Comparison of ENCODE assay signal across 10 cellular contexts in the genomic region with DNA sequence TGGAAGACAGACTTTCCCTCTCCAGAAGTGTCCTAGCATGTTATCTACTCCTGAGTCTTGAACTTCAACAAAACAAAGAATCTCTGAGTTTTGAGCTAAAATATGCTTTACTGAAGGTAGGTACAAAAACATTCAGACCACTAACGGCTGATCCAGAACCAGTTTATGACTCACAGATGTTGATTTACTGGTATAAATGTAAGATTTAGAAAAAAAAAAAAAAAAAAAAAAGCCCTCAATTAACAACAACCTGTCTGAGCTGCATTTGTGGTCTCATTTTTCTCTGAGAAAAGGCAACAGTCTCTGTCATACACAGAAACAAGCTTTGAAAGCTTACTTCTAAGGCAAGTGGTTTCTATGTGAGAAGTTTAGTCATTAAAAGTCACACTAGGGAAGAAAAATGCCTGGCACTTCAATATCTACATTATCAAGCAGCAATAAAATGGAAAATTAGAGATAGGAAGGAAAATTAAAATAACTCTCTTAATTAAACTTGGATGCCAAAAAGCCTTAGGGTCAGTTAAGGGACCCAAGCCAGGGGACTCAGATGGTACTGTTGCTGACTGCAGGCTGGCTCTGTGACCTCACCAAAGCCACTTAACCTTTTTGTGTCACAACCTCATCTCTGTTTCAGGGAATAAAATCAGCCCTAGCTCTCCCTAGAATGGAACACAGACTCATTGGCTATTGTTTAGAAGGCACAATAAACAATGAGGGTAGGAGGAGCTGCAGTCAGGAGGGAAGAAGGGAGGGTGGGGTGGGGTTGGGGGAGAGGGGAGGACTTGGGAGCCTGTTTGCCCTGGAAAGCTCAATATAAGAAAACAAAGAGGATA.
DNase-seq lines count a peak whose midpoint lies in the region; ATAC-seq, FAIRE-seq and TF ChIP-seq lines count a peak whose summit lies in the region.
"Had no signal": no experiment of that assay in that cellular context is flagged by ENCODE, and none has a peak within 500 bp of the region (broad histone marks: within the 10 kb centered on the region; RNA-seq: fewer than 3 reads in every experiment).

No MANE protein-coding gene starts in this region.

- H3K36me3 ChIP-seq in breast epithelium, result no peaks in the 10 kb centered on the region
- H3K36me3 ChIP-seq in keratinocyte (ENCODE audit: control insufficient read depth in 2 of 2, extremely low read depth in 1 of 2, insufficient read depth in 2 of 2, low read length in 2 of 2), result no peaks in the 10 kb centered on the region
- H3K36me3 ChIP-seq in thyroid gland, result no peaks in the 10 kb centered on the region

- H3K79me2 ChIP-seq in keratinocyte (ENCODE audit: control insufficient read depth, insufficient read depth, low read length), result peaks cover 14% of the 10 kb centered on the region

- H3K4me1 Mint-ChIP-seq in MCF 10A (ENCODE audit: insufficient read depth, unreplicated experiment), result peaks cover 35% of the 10 kb centered on the region

- H3K9me3 ChIP-seq in breast epithelium (no peaks in the 10 kb centered on the region), keratinocyte (ENCODE audit: control insufficient read depth, low read depth, low read length) (no peaks in the 10 kb centered on the region), thyroid gland (no peaks in the 10 kb centered on the region)

- ATAC-seq in activated naive CD4-positive, alpha-beta T cell treated with anti-CD3 and anti-CD28 coated beads, Interleukin-2, amount 50 U/mL, for 72 hours, result peak; percentile 52 to 70
- ATAC-seq in HG02884 (IDR thresholded peaks at IDR 0.05; ENCODE audit: unreplicated experiment), result no peak
- no peak for ATAC-seq in HG03196 (IDR thresholded peaks at IDR 0.05; ENCODE audit: unreplicated experiment)

- peak overlapping the region; percentile 57 for H3K4me2 ChIP-seq in keratinocyte (ENCODE audit: control insufficient read depth, extremely low read depth, insufficient read depth, low read depth, low read length)

- POLR2A ChIA-PET in MCF 10A (lab: Yijun Ruan, JAX), result interaction anchor here (0.6 to 0.7 kb wide), 3 partner anchors 301 to 1544 kb away, joined by 3 read pairs; a partner anchor contains a TSS

- no peak overlapping the region for H3K4me3 Mint-ChIP-seq in MCF 10A (ENCODE audit: unreplicated experiment)

- no peak overlapping the region for H3K27ac Mint-ChIP-seq in MCF 10A (ENCODE audit: low read depth, unreplicated experiment)
- H3K27ac Mint-ChIP-seq in activated naive CD4-positive, alpha-beta T cell treated with anti-CD3 and anti-CD28 coated beads, Interleukin-2, amount 50 U/mL, for 72 hours, result peak overlapping the region; percentile 97 to 98

- H3K27me3 Mint-ChIP-seq in MCF 10A (ENCODE audit: insufficient read depth, unreplicated experiment), result no peaks in the 10 kb centered on the region

- CTCF ChIA-PET in MCF 10A (lab: Yijun Ruan, JAX), result interaction anchor here (0.7 kb wide), 2 partner anchors 308 to 1622 kb away, joined by 3 read pairs; no protein-coding TSS in a partner anchor

- H3K4me3 ChIP-seq in breast epithelium, result no peak overlapping the region
- no peak overlapping the region for H3K4me3 ChIP-seq in keratinocyte (ENCODE audit: control insufficient read depth in 2 of 3, extremely low read depth in 1 of 3, insufficient read depth in 2 of 3, low read depth in 1 of 3, low read length in 3 of 3)
- no peak overlapping the region for H3K4me3 ChIP-seq in thyroid gland (replicated peaks in 1 of 3)

- no peaks in the 10 kb centered on the region for H3K36me3 Mint-ChIP-seq in MCF 10A (ENCODE audit: insufficient read depth, unreplicated experiment)
- H3K36me3 Mint-ChIP-seq in activated naive CD4-positive, alpha-beta T cell treated with anti-CD3 and anti-CD28 coated beads, Interleukin-2, amount 50 U/mL, for 72 hours, result peaks cover 20 to 27% of the 10 kb centered on the region in 2 donors

- no peaks in the 10 kb centered on the region for H3K9me3 Mint-ChIP-seq in MCF 10A (ENCODE audit: unreplicated experiment)
- H3K9me3 Mint-ChIP-seq in activated naive CD4-positive, alpha-beta T cell treated with anti-CD3 and anti-CD28 coated beads, Interleukin-2, amount 50 U/mL, for 72 hours, result peaks cover 0 to 4% of the 10 kb centered on the region in 2 donors

- peaks cover under 1% of the 10 kb centered on the region for H4K20me1 ChIP-seq in keratinocyte (ENCODE audit: control insufficient read depth, extremely low read depth, insufficient read depth, low read length)

- BruUV-seq in MCF 10A (replicated peaks; lab: Mats Ljungman, UMichigan), result no TSS peak

- dilution Hi-C loops in keratinocyte (cut with MboI; ENCODE audit: extremely low pct_ligation_motif_present, low sequenced_read_pairs), result no loop called here

- DNase-seq in breast epithelium (ENCODE audit: low spot score in 2 of 2) (no peak), MCF 10A (ENCODE audit: unreplicated experiment) (no peak), keratinocyte (ENCODE audit: low read depth, low spot score) (no peak), thyroid gland (no peak), occipital lobe (lab: John Stamatoyannopoulos, UW) (no peak)
- DNase-seq in activated naive CD4-positive, alpha-beta T cell treated with anti-CD3 and anti-CD28 coated beads, Interleukin-2, amount 50 U/mL, for 72 hours (ENCODE audit: low spot score in 2 of 2), result no peak
- DNase-seq: T1000 had no signal

- H3K9me1 ChIP-seq in keratinocyte (ENCODE audit: control insufficient read depth, extremely low read depth, insufficient read depth, low read length), result no peaks in the 10 kb centered on the region

- H3K27me3 ChIP-seq in breast epithelium (no peaks in the 10 kb centered on the region), keratinocyte (ENCODE audit: control insufficient read depth, extremely low read depth, insufficient read depth, low read length) (no peaks in the 10 kb centered on the region), thyroid gland (no peaks in the 10 kb centered on the region)

- H3K4me1 ChIP-seq in breast epithelium (no peaks in the 10 kb centered on the region), keratinocyte (ENCODE audit: control insufficient read depth, extremely low read depth, insufficient read depth, low read length) (peaks cover 43% of the 10 kb centered on the region), thyroid gland (peaks cover 0 to 25% of the 10 kb centered on the region in 2 donors)

- TF ChIP-seq CTCF in breast epithelium (IDR thresholded peaks at IDR 0.05) (no peak), MCF 10A (IDR thresholded peaks at IDR 0.05; ENCODE audit: unreplicated experiment) (no peak), keratinocyte (optimal IDR thresholded peaks at IDR 0.05 in 1 of 3, IDR thresholded peaks at IDR 0.05 in 1 of 3, conservative IDR thresholded peaks at IDR 0.05 in 1 of 3; ENCODE audit: extremely low read depth in 1 of 3, insufficient read depth in 2 of 3, low read length in 3 of 3) (no peak), thyroid gland (IDR thresholded peaks at IDR 0.05) (no peak)

- WGBS in thyroid gland, 2 donors, result 43 to 76% methylated on average over 1 of the region's 1 CpG

- peak overlapping the region; percentile 64 for H2AFZ ChIP-seq in keratinocyte (ENCODE audit: control insufficient read depth, low read length)

- no peak for FAIRE-seq in keratinocyte (lab: Jason Lieb, UNC)

- H3K27ac ChIP-seq in breast epithelium (peak overlapping the region; percentile 57 to 64), keratinocyte (ENCODE audit: control insufficient read depth, insufficient read depth, low read length) (peak overlapping the region; percentile 67), thyroid gland (peak overlapping the region in 2 of 3 donors; percentile 27 to 36)
- H3K27ac ChIP-seq: C4-2B had no signal

- H3K9ac ChIP-seq in keratinocyte (ENCODE audit: control insufficient read depth, extremely low read depth, insufficient read depth, low read length), result peak overlapping the region; percentile 6

- TF ChIP-seq POLR2A in breast epithelium (IDR thresholded peaks at IDR 0.05), result no peak
- no peak for TF ChIP-seq POLR2A in thyroid gland (IDR thresholded peaks at IDR 0.05)

- intact Hi-C loops in breast epithelium (cut with DNase I; ENCODE audit: low total_unique reads) (no loop called here), MCF 10A (cut with micrococcal nuclease) (loop anchor here (10.0 kb wide), 1 partner anchor 501 kb away; no protein-coding TSS in a partner anchor), thyroid gland (cut with DNase I) (no loop called here)

Comparison
In these comparisons a context has a peak if more than half of its experiments do, and no peak if none do; other contexts are left out.
1. ATAC-seq: peak in activated naive CD4-positive, alpha-beta T cell treated with anti-CD3 and anti-CD28 coated beads, Interleukin-2, amount 50 U/mL, for 72 hours (2 of 2); none in HG02884 (single experiment) and HG03196 (single experiment).
2. Peak in every context shown above with its lines, with median percentiles within 50 percentile points of each other: H3K27ac ChIP-seq.